23 cellular contexts compared by ENCODE assay signal in the genomic region with DNA sequence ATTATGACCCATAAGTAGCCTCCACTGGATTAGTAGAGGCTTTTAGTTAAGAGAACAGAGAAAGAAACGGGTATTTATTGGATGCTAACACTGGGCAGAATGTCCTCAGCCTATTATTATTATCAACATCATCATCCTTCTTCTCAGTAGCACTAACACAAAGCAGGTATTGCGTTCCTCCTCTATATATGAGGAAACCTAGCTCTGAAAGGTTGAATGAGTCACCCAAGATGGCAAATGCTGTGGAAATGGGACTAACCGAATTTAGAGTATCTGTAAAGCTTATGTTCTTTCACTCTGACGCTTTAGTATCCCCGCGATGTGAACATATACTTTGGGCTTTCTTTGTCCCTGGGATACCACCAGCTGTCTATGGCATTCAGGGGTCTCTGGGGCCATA.
"Had no signal": no experiment of that assay in that cellular context is flagged by ENCODE, and none has a peak within 500 bp of the region (broad histone marks: within the 10 kb centered on the region; RNA-seq: fewer than 3 reads in every experiment).

No MANE protein-coding gene starts in this region.

- DNase-seq: activated CD4-positive, alpha-beta T cell treated with anti-CD3 and anti-CD28 coated beads, Interleukin-2, amount 10 ng/mL, durations not matched to agents 24 days and 14 days; activated CD4-positive, CD25-positive, alpha-beta regulatory T cell; activated CD8-positive, alpha-beta memory T cell treated with anti-CD3 and anti-CD28 coated beads for 24 hours; activated CD8-positive, alpha-beta memory T cell treated with anti-CD3 and anti-CD28 coated beads, Interleukin-2, amount 50 U/mL, for 48 hours; activated effector memory CD4-positive, alpha-beta T cell treated with Interleukin-2 at 50 U/mL for 16 hours; activated naive CD4-positive, alpha-beta T cell treated with anti-CD3 and anti-CD28 coated beads, Interleukin-2, amount 10 ng/mL, durations not matched to agents 7 days and 5 days; activated T-cell treated with anti-CD3 and anti-CD28 coated beads, Interleukin-2, amount 50 U/mL, for 48 hours; amygdala; central memory CD4-positive, alpha-beta T cell; endodermal cell; erythroblast; heart right ventricle; kidney glomerular epithelial cell; left ventricle myocardium inferior; occipital lobe; retina; stimulated activated naive CD4-positive, alpha-beta T cell treated with Interleukin-2 at 50 U/mL for 16 hours; T-helper 1 cell; T1000; uterus had no signal

- H3K4me3 Mint-ChIP-seq: activated CD4-positive, alpha-beta T cell treated with anti-CD3 and anti-CD28 coated beads, Interleukin-2, amount 10 ng/mL, durations not matched to agents 24 days and 14 days; activated naive CD4-positive, alpha-beta T cell treated with anti-CD3 and anti-CD28 coated beads, Interleukin-2, amount 10 ng/mL, durations not matched to agents 7 days and 5 days; endodermal cell had no signal

- H3K4me3 ChIP-seq: body of pancreas, heart right ventricle, left ventricle myocardium inferior, tibial nerve, uterus had no signal

- H3K27ac ChIP-seq: body of pancreas, heart right ventricle, left ventricle myocardium inferior, tibial nerve, uterus had no signal

- H3K4me1 ChIP-seq: body of pancreas, left ventricle myocardium inferior, tibial nerve, uterus had no signal

- H3K4me1 Mint-ChIP-seq: endodermal cell had no signal

- H3K27me3 Mint-ChIP-seq: activated CD4-positive, alpha-beta T cell treated with anti-CD3 and anti-CD28 coated beads, Interleukin-2, amount 10 ng/mL, durations not matched to agents 24 days and 14 days; activated naive CD4-positive, alpha-beta T cell treated with anti-CD3 and anti-CD28 coated beads, Interleukin-2, amount 10 ng/mL, durations not matched to agents 7 days and 5 days had no signal

- H3K27ac Mint-ChIP-seq: activated CD4-positive, alpha-beta T cell treated with anti-CD3 and anti-CD28 coated beads, Interleukin-2, amount 10 ng/mL, durations not matched to agents 24 days and 14 days; activated naive CD4-positive, alpha-beta T cell treated with anti-CD3 and anti-CD28 coated beads, Interleukin-2, amount 10 ng/mL, durations not matched to agents 7 days and 5 days; endodermal cell had no signal

- ATAC-seq: body of pancreas had no signal

- H3K9me3 Mint-ChIP-seq: activated CD4-positive, alpha-beta T cell treated with anti-CD3 and anti-CD28 coated beads, Interleukin-2, amount 10 ng/mL, durations not matched to agents 24 days and 14 days; activated naive CD4-positive, alpha-beta T cell treated with anti-CD3 and anti-CD28 coated beads, Interleukin-2, amount 10 ng/mL, durations not matched to agents 7 days and 5 days had no signal

- H3K36me3 Mint-ChIP-seq: activated naive CD4-positive, alpha-beta T cell treated with anti-CD3 and anti-CD28 coated beads, Interleukin-2, amount 10 ng/mL, durations not matched to agents 7 days and 5 days had no signal

- H3K36me3 ChIP-seq: heart right ventricle, left ventricle myocardium inferior, tibial nerve, uterus had no signal

- H3K27me3 ChIP-seq: body of pancreas, heart right ventricle, tibial nerve, uterus had no signal

- H3K9me3 ChIP-seq: body of pancreas, left ventricle myocardium inferior, tibial nerve, uterus had no signal

- FAIRE-seq: colon had no signal
